ENCODE assay signal across 14 cellular contexts in the genomic region with DNA sequence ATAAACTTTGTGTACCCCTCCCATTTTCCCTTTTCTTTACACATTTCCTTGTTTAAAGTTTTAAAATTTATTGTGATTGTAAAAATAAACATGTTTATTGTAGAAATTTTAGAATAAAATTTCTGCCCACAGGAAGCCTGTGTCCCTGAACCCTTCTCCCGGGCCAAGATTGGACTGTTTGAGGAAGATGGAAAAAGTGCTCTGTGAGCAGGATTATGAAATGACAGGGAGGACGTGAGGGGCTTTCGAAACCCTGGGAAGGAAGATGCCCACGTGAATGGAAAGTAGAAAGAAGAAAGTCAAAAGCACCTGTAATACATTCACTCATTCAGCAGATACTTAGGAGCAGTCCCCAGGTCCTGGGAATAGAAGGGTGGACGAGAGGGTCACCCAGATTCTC. TPM values are rescaled to one million over a fixed set of nuclear protein-coding genes. Genes with fewer than 3 reads are reported as not detected.
"Had no signal": no experiment of that assay in that cellular context is flagged by ENCODE, and none has a peak within 500 bp of the region (broad histone marks: within the 10 kb centered on the region; RNA-seq: fewer than 3 reads in every experiment).

No MANE protein-coding gene starts in this region.

- H3K9me3 ChIP-seq: colonic mucosa, prostate gland had no signal

- H3K4me3 ChIP-seq: colonic mucosa, hepatocyte, prostate gland had no signal

- H3K4me1 ChIP-seq: colonic mucosa, prostate gland had no signal

- H3K36me3 ChIP-seq: colonic mucosa, prostate gland had no signal

- H3K27ac ChIP-seq: colonic mucosa, hepatocyte, prostate gland had no signal

- H3K27me3 ChIP-seq: colonic mucosa had no signal

RNA-seq across cellular contexts. Expression of gene ATOH8, which starts 25.4 kb away (rescaled TPM):
- total RNA-seq: activated naive CD8-positive, alpha-beta T cell treated with anti-CD3 and anti-CD28 coated beads, Interleukin-2, amount 10 ng/mL, durations not matched to agents 7 days and 5 days; activated T-cell treated with anti-CD3 and anti-CD28 coated beads, Interleukin-2, amount 50 U/mL, for 4 hours; mammary epithelial cell; natural killer cell treated with Interleukin-12 subunit alpha and Interleukin-12 subunit beta and Interleukin-15 and Interleukin-18, amount 100 ng/mL, for 72 hours; T-helper 17 cell had no signal
- polyA plus RNA-seq: mammary epithelial cell had no signal

RNA-seq across cellular contexts. Expression of gene GNLY, which starts 34.2 kb away (rescaled TPM):
- total RNA-seq: astrocyte, endothelial cell of umbilical vein, frontal cortex, hepatocyte, kidney epithelial cell, mammary epithelial cell, occipital lobe had no signal
- polyA plus RNA-seq: endothelial cell of umbilical vein, fibroblast of lung, hepatocyte, mammary epithelial cell had no signal
